ENCODE assay signal across 8 cellular contexts in genomic region chr14:100072783-100073346, GRCh38. TPM values are rescaled to one million over a fixed set of nuclear protein-coding genes. Genes with fewer than 3 reads are reported as not detected.
A peak's percentile ranks its signal among the peaks of the same experiment; 100 is the strongest.
DNase-seq lines count a peak whose midpoint lies in the region; ATAC-seq and TF ChIP-seq lines count a peak whose summit lies in the region.

No MANE protein-coding gene starts in this region.

- peak overlapping the region; percentile 23 for H3K9ac ChIP-seq in Karpas-422 (ENCODE audit: low read length)

- no peaks in the 10 kb centered on the region for H3K36me3 ChIP-seq in Karpas-422 (ENCODE audit: insufficient read depth, low read length)

- no peaks in the 10 kb centered on the region for H4K20me1 ChIP-seq in Karpas-422 (ENCODE audit: insufficient read depth, low read depth, low read length)

- TF ChIP-seq CTCF in GM13977 (IDR thresholded peaks at IDR 0.05; ENCODE audit: extremely low read depth, insufficient read depth, missing control alignments): peak; percentile 64

- no peaks in the 10 kb centered on the region for H3K79me2 ChIP-seq in Karpas-422 (ENCODE audit: low read length)

- no peaks in the 10 kb centered on the region for H3K9me2 ChIP-seq in Karpas-422 (replicated peaks; ENCODE audit: insufficient read depth, low read length)

- H3K4me1 ChIP-seq in Karpas-422 (ENCODE audit: low read length) (peaks cover 11% of the 10 kb centered on the region), mononuclear cell (ENCODE audit: insufficient read depth, low read length) (peaks cover 99% of the 10 kb centered on the region)

- H2AFZ ChIP-seq in Karpas-422 (ENCODE audit: low read length): peak overlapping the region; percentile 67; the same call in 1 of the 2 replicates

- H3K4me3 ChIP-seq in Karpas-422 (ENCODE audit: low read length) (peak overlapping the region; percentile 29; the same call in 1 of the 2 replicates), mononuclear cell (ENCODE audit: low read length) (peak overlapping the region; percentile 10)

- H3K4me2 ChIP-seq in Karpas-422 (ENCODE audit: low read depth, low read length, poor library complexity, severe bottlenecking): peak overlapping the region; percentile 26

- DNase-seq in GM13977 (ENCODE audit: low spot score): no peak
- peak; percentile 81 for DNase-seq in Karpas-422
- peak; percentile 68 to 76 for DNase-seq in activated T-cell treated with anti-CD3 and anti-CD28 coated beads, Interleukin-2, amount 50 U/mL, for 48 hours
- no peak for DNase-seq in kidney glomerular epithelial cell (lab: John Stamatoyannopoulos, UW)

- no peak overlapping the region for H3K27ac ChIP-seq in Karpas-422 (ENCODE audit: low read length)

- in situ Hi-C loops in GM13977 (cut with MboI; ENCODE audit: low pct_unique_long_range_greater_than_20kb, low sequenced_read_pairs, unreplicated experiment): no loop called here

- H3K27me3 ChIP-seq in Karpas-422 (ENCODE audit: low read length): no peaks in the 10 kb centered on the region; the same call in 1 of the 2 replicates
- no peaks in the 10 kb centered on the region for H3K27me3 ChIP-seq in mononuclear cell (ENCODE audit: insufficient read depth, low read length)

- ATAC-seq in HG02763 (IDR thresholded peaks at IDR 0.05; ENCODE audit: unreplicated experiment): no peak
- ATAC-seq in GM18909 (IDR thresholded peaks at IDR 0.05; ENCODE audit: poor library complexity, unreplicated experiment): no peak
- no peak for ATAC-seq in GM18867 (IDR thresholded peaks at IDR 0.05; ENCODE audit: unreplicated experiment)

- H3K9me3 ChIP-seq in Karpas-422 (ENCODE audit: low read length): no peaks in the 10 kb centered on the region
- H3K9me3 ChIP-seq in mononuclear cell (ENCODE audit: low read depth, low read length): no peaks in the 10 kb centered on the region

RNA-seq across cellular contexts. Expression of gene EVL, which starts 7.6 kb away (rescaled TPM):
- 3.0 and 3.5 TPM in 2 replicates for total RNA-seq in Karpas-422 (2014; rRNA removed; shearing (Covaris generic); ENCODE audit: low replicate concordance)
- 425 TPM for total RNA-seq in mononuclear cell

Comparison
In these comparisons a context has a peak if more than half of its experiments do, and no peak if none do; other contexts are left out.
1. DNase-seq: peak in Karpas-422 (single experiment) and activated T-cell treated with anti-CD3 and anti-CD28 coated beads, Interleukin-2, amount 50 U/mL, for 48 hours (2 of 2); none in GM13977 (single experiment) and kidney glomerular epithelial cell (single experiment).
2. RNA of gene EVL, which starts 7.6 kb away (total RNA-seq): 425 TPM in mononuclear cell (single experiment); 3.0 to 3.5 TPM in Karpas-422; every median in the first group is over 10 times any median in the second.